27 cellular contexts compared by ENCODE assay signal in the genomic region with DNA sequence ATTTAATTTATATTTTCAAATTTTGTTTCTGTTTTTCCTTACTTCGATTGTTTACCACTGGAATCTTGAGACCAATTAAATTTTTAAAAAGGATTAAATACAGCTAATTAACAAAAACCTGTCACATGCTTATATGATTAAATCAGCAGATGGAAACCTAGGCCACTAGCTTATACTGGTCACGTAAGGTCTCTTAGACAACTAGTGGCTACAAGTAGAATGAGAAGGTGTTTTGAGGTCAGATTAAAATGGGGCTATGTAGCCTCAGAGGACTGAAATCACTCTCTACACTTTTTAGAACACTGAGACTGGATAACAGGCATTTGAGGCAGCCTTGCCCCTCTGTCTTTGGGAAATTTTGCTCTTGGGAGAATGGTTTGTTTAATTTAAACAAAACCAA.
"Had no signal": no experiment of that assay in that cellular context is flagged by ENCODE, and none has a peak within 500 bp of the region (broad histone marks: within the 10 kb centered on the region; RNA-seq: fewer than 3 reads in every experiment).

No MANE protein-coding gene starts in this region.

- H3K27me3 ChIP-seq: pancreas, suprapubic skin, tibial artery, upper lobe of right lung had no signal

- H3K9me3 Mint-ChIP-seq: stimulated activated effector memory CD8-positive, alpha-beta T cell treated with anti-CD3 and anti-CD28 coated beads, Interleukin-12 subunit alpha, Interleukin-12 subunit beta, amount 100 ng/mL, for 72 hours; stimulated activated naive CD8-positive, alpha-beta T cell treated with anti-CD3 and anti-CD28 coated beads, Interleukin-15, Interleukin-2, amounts not matched to agents 100 ng/mL and 50 ng/mL, for 24 hours had no signal

- H3K9me3 ChIP-seq: left lung, mucosa of descending colon, pancreas, prostate gland, spleen, suprapubic skin, thoracic aorta, tibial artery, upper lobe of right lung had no signal

- H3K36me3 ChIP-seq: left lung, pancreas, prostate gland, sigmoid colon, spleen, suprapubic skin, thoracic aorta, tibial artery, upper lobe of right lung had no signal

- H3K27me3 Mint-ChIP-seq: stimulated activated naive CD8-positive, alpha-beta T cell treated with anti-CD3 and anti-CD28 coated beads, Interleukin-15, Interleukin-2, amounts not matched to agents 100 ng/mL and 50 ng/mL, for 24 hours had no signal

- H3K36me3 Mint-ChIP-seq: immature natural killer cell; naive thymus-derived CD4-positive, alpha-beta T cell; natural killer cell treated with Interleukin-12 subunit alpha and Interleukin-12 subunit beta and Interleukin-15 and Interleukin-18, amount 100 ng/mL, for 72 hours; stimulated activated effector memory CD8-positive, alpha-beta T cell treated with anti-CD3 and anti-CD28 coated beads, Interleukin-12 subunit alpha, Interleukin-12 subunit beta, amount 100 ng/mL, for 72 hours had no signal

- H3K4me3 Mint-ChIP-seq: immature natural killer cell; naive thymus-derived CD4-positive, alpha-beta T cell; natural killer cell treated with Interleukin-12 subunit alpha and Interleukin-12 subunit beta and Interleukin-15 and Interleukin-18, amount 100 ng/mL, for 72 hours; stimulated activated effector memory CD8-positive, alpha-beta T cell treated with anti-CD3 and anti-CD28 coated beads, Interleukin-12 subunit alpha, Interleukin-12 subunit beta, amount 100 ng/mL, for 72 hours; stimulated activated naive CD8-positive, alpha-beta T cell treated with anti-CD3 and anti-CD28 coated beads, Interleukin-15, Interleukin-2, amounts not matched to agents 100 ng/mL and 50 ng/mL, for 24 hours had no signal

- H3K4me3 ChIP-seq: left lung, lung, mucosa of descending colon, pancreas, prostate gland, sigmoid colon, spleen, suprapubic skin, thoracic aorta, tibial artery, upper lobe of right lung had no signal

- H3K4me1 Mint-ChIP-seq: immature natural killer cell; naive thymus-derived CD4-positive, alpha-beta T cell; stimulated activated effector memory CD8-positive, alpha-beta T cell treated with anti-CD3 and anti-CD28 coated beads, Interleukin-12 subunit alpha, Interleukin-12 subunit beta, amount 100 ng/mL, for 72 hours had no signal

- H3K4me1 ChIP-seq: left lung, pancreas, prostate gland, sigmoid colon, spleen, suprapubic skin, tibial artery, upper lobe of right lung had no signal

- DNase-seq: hypothalamus; immature natural killer cell; kidney; left colon; left lung; midbrain; mucosa of descending colon; naive thymus-derived CD4-positive, alpha-beta T cell; pancreas; posterior cingulate gyrus; retina; right cardiac atrium; sigmoid colon; small intestine; spleen; stimulated activated CD4-positive, alpha-beta T cell treated with anti-CD3 and anti-CD28 coated beads, Interleukin-4, amount 100 ng/mL, for 24 hours; stimulated activated naive CD4-positive, alpha-beta T cell; tibial artery; trophoblast cell; upper lobe of right lung had no signal

- H3K27ac ChIP-seq: left lung, pancreas, prostate gland, sigmoid colon, spleen, suprapubic skin, thoracic aorta, tibial artery, upper lobe of right lung had no signal

- ATAC-seq: left colon; left lung; mucosa of descending colon; naive thymus-derived CD4-positive, alpha-beta T cell; natural killer cell treated with Interleukin-12 subunit alpha and Interleukin-12 subunit beta and Interleukin-15 and Interleukin-18, amount 100 ng/mL, for 72 hours; pancreas; right cardiac atrium; stimulated activated effector memory CD8-positive, alpha-beta T cell treated with anti-CD3 and anti-CD28 coated beads, Interleukin-12 subunit alpha, Interleukin-12 subunit beta, amount 100 ng/mL, for 72 hours; upper lobe of right lung had no signal

- H3K27ac Mint-ChIP-seq: immature natural killer cell; naive thymus-derived CD4-positive, alpha-beta T cell; natural killer cell treated with Interleukin-12 subunit alpha and Interleukin-12 subunit beta and Interleukin-15 and Interleukin-18, amount 100 ng/mL, for 72 hours; stimulated activated effector memory CD8-positive, alpha-beta T cell treated with anti-CD3 and anti-CD28 coated beads, Interleukin-12 subunit alpha, Interleukin-12 subunit beta, amount 100 ng/mL, for 72 hours; stimulated activated naive CD8-positive, alpha-beta T cell treated with anti-CD3 and anti-CD28 coated beads, Interleukin-15, Interleukin-2, amounts not matched to agents 100 ng/mL and 50 ng/mL, for 24 hours had no signal
